In genomic region chr20:11978496-11978895, GRCh38 we compare ENCODE assay signal across 15 cellular contexts.
A peak's percentile ranks its signal among the peaks of the same experiment; 100 is the strongest.
DNase-seq lines count a peak whose midpoint lies in the region; FAIRE-seq and TF ChIP-seq lines count a peak whose summit lies in the region.
"Had no signal": no experiment of that assay in that cellular context is flagged by ENCODE, and none has a peak within 500 bp of the region (broad histone marks: within the 10 kb centered on the region; RNA-seq: fewer than 3 reads in every experiment).

No MANE protein-coding gene starts in this region.

- no peak overlapping the region for H3K4me3 ChIP-seq in KMS-11 (IDR thresholded peaks at IDR 0.05; ENCODE audit: insufficient read depth, low read depth, low read length)
- H3K4me3 ChIP-seq: K562 had no signal

- H3K36me3 ChIP-seq in KMS-11 (ENCODE audit: insufficient read depth), result no peaks in the 10 kb centered on the region

- DNase-seq in H4 (ENCODE audit: low spot score) (peak; percentile 78), NCI-H2171 treated with DMSO at 0.1 percent for 48 hours (lab: John Stamatoyannopoulos, UW) (peak; percentile 63), fibroblast of peridontal ligament (ENCODE audit: extremely low read depth) (peak; percentile 12), glomerular visceral epithelial cell (ENCODE audit: extremely low spot score) (no peak), HTR-8/SVneo (ENCODE audit: insufficient read length, low spot score) (no peak), NCI-H345 treated with DMSO at 0.1 percent for 48 hours (lab: John Stamatoyannopoulos, UW; ENCODE audit: unreplicated experiment) (no peak)
- DNase-seq: C1 segment of cervical spinal cord; Calu3; CD4-positive, alpha-beta T cell; DND-41; GF-D8; H7 had no signal

- no peaks in the 10 kb centered on the region for H3K79me2 ChIP-seq in KMS-11 (ENCODE audit: insufficient read depth, low read depth)

- H2AFZ ChIP-seq in KMS-11 (ENCODE audit: low read depth), result peak overlapping the region; percentile 57; the same call in 1 of the 2 replicates

- no peak for FAIRE-seq in HTR-8/SVneo (lab: Jason Lieb, UNC)
- FAIRE-seq: A204.1, K562 had no signal

- no peaks in the 10 kb centered on the region for H4K20me1 ChIP-seq in KMS-11 (ENCODE audit: insufficient read depth)

- no peaks in the 10 kb centered on the region for H3K27me3 ChIP-seq in KMS-11 (ENCODE audit: insufficient read depth, low read depth)

- H3K27ac ChIP-seq in KMS-11, result peak overlapping the region; percentile 71

- H3K9ac ChIP-seq in KMS-11, result no peak overlapping the region

- peaks cover 39% of the 10 kb centered on the region for H3K4me1 ChIP-seq in KMS-11 (ENCODE audit: low read depth, poor library complexity, severe bottlenecking)

- H3K4me2 ChIP-seq in KMS-11, result peak overlapping the region; percentile 83

- TF ChIP-seq CTCF in KMS-11 (conservative IDR thresholded peaks at IDR 0.05; ENCODE audit: low read depth, low read length), result no peak

Comparison
In these comparisons a context has a peak if more than half of its experiments do, and no peak if none do; other contexts are left out.
1. DNase-seq: peak in H4 (single experiment), NCI-H2171 treated with DMSO at 0.1 percent for 48 hours (single experiment) and fibroblast of peridontal ligament (single experiment); none in glomerular visceral epithelial cell (single experiment), HTR-8/SVneo (single experiment) and NCI-H345 treated with DMSO at 0.1 percent for 48 hours (single experiment).